ENCODE assay signal across 25 cellular contexts in the genomic region with DNA sequence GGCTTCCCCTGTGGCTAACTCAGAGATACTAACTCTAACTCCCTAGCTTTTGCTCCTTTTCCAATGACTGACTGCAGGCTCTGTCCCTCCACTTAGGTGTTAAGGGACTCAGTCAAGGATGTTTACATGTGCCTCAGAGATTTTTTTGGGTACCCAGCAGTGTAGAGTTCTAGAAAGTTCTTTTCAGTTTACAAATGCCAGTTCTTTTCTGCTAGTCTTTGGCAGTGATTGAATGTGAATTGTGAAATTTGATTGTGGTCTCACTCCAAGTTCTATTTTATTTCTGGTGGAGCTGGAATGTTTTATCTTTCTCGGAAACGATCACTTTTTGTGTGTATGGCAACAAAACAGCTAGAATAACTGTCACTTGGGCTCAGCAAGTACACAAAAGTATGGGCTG.
"Had no signal": no experiment of that assay in that cellular context is flagged by ENCODE, and none has a peak within 500 bp of the region (broad histone marks: within the 10 kb centered on the region; RNA-seq: fewer than 3 reads in every experiment).

No MANE protein-coding gene starts in this region.

- H3K27me3 ChIP-seq: Peyer's patch had no signal

- DNase-seq: activated CD4-positive, alpha-beta T cell treated with anti-CD3 and anti-CD28 coated beads for 48 hours; activated CD4-positive, alpha-beta T cell treated with anti-CD3 and anti-CD28 coated beads, Interleukin-2, amount 50 U/mL, for 4 hours; activated CD4-positive, CD25-positive, alpha-beta regulatory T cell treated with anti-CD3 and anti-CD28 coated beads, Interleukin-2, amount 50 U/mL, for 72 hours; activated CD8-positive, alpha-beta memory T cell treated with anti-CD3 and anti-CD28 coated beads, Interleukin-2, amount 50 U/mL, for 48 hours; activated CD8-positive, alpha-beta T cell treated with anti-CD3 and anti-CD28 coated beads, Interleukin-2, amount 10 ng/mL, durations not matched to agents 7 days and 5 days; activated effector memory CD4-positive, alpha-beta T cell treated with Interleukin-2 at 50 U/mL for 16 hours; activated naive CD4-positive, alpha-beta T cell; activated naive CD8-positive, alpha-beta T cell treated with anti-CD3 and anti-CD28 coated beads, Interleukin-2, amount 50 U/mL, for 24 hours; activated T-cell treated with anti-CD3 and anti-CD28 coated beads, Interleukin-2, amount 50 U/mL, for 1 hour; amygdala; NCI-H1048; NCI-H146; NCI-H187 treated with DMSO at 0.1 percent for 48 hours; NCI-H2081 treated with DMSO at 0.1 percent for 48 hours; NCI-H446; NCI-H524; Peyer's patch; SHP77 treated with DMSO at 0.1 percent for 48 hours; T-helper 17 cell; T-helper 9 cell had no signal

- H3K9me3 Mint-ChIP-seq: brain had no signal

- FAIRE-seq: astrocyte had no signal

- H3K27ac ChIP-seq: Peyer's patch, RWPE1 had no signal

- H3K4me3 ChIP-seq: Peyer's patch had no signal

- H3K4me1 ChIP-seq: Peyer's patch had no signal

- H3K4me3 Mint-ChIP-seq: activated CD8-positive, alpha-beta T cell treated with anti-CD3 and anti-CD28 coated beads, Interleukin-2, amount 10 ng/mL, durations not matched to agents 7 days and 5 days; activated naive CD8-positive, alpha-beta T cell treated with anti-CD3 and anti-CD28 coated beads, Interleukin-2, amount 50 U/mL, for 24 hours; brain; T-helper 17 cell; WTC11 had no signal

- H3K27me3 Mint-ChIP-seq: activated naive CD8-positive, alpha-beta T cell treated with anti-CD3 and anti-CD28 coated beads, Interleukin-2, amount 50 U/mL, for 24 hours; brain; T-helper 17 cell had no signal

- H3K4me1 Mint-ChIP-seq: brain had no signal

- H3K36me3 ChIP-seq: Peyer's patch had no signal

- ATAC-seq: activated CD8-positive, alpha-beta T cell treated with anti-CD3 and anti-CD28 coated beads, Interleukin-2, amount 10 ng/mL, durations not matched to agents 7 days and 5 days; activated naive CD4-positive, alpha-beta T cell treated with anti-CD3 and anti-CD28 coated beads, Interleukin-2, amount 50 U/mL, for 72 hours; activated naive CD8-positive, alpha-beta T cell treated with anti-CD3 and anti-CD28 coated beads, Interleukin-2, amount 50 U/mL, for 24 hours; T-helper 17 cell; WTC11 had no signal

- H3K27ac Mint-ChIP-seq: activated CD8-positive, alpha-beta T cell treated with anti-CD3 and anti-CD28 coated beads, Interleukin-2, amount 10 ng/mL, durations not matched to agents 7 days and 5 days; activated naive CD8-positive, alpha-beta T cell treated with anti-CD3 and anti-CD28 coated beads, Interleukin-2, amount 50 U/mL, for 24 hours; brain; T-helper 17 cell; WTC11 had no signal

- H3K36me3 Mint-ChIP-seq: brain had no signal

- H3K9me3 ChIP-seq: Peyer's patch had no signal
